In the genomic region with DNA sequence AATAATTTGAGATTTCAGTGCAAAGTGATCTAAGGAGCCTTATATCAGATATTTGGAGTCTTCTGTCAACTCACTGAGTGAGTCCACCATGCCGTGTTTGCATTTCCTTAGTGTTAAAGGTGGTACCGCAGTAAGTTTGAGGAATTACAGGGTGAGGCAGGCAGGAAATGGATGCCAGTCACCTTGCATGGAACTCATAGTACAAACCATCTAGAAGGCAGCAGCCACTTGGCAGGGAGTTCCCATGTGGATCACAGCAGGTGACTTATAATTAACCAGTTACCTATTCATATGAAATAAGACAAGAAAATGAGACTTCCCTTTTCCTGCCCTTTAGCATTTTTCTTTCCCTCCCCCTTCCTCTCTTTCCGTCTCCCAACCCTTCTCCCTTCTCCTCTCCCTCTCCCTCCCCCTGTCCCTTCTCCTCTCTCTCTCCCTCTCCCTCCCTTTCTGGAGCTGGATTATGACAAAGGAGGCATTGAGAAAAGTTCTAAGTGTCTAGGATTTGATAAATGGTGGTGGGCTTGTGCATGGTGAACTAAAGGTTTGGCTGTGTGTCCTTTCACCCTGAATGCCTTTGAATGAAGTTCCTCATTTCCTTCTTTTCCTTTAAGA, we compare ENCODE assay signal across 21 cellular contexts.
DNase-seq lines count a peak whose midpoint lies in the region; ATAC-seq and TF ChIP-seq lines count a peak whose summit lies in the region.
"Had no signal": no experiment of that assay in that cellular context is flagged by ENCODE, and none has a peak within 500 bp of the region (broad histone marks: within the 10 kb centered on the region; RNA-seq: fewer than 3 reads in every experiment).

No MANE protein-coding gene starts in this region.

- peaks cover 22% of the 10 kb centered on the region for H4K20me1 ChIP-seq in IMR-90 (ENCODE audit: insufficient read depth, low read length)
- H4K20me1 ChIP-seq: BLaER1 had no signal

- dilution Hi-C loops in IMR-90 (cut with HindIII; ENCODE audit: low sequenced_read_pairs, unreplicated experiment): no loop called here

- H4K8ac ChIP-seq in IMR-90 (ENCODE audit: low read depth in 2 of 2, low read length in 2 of 2): no peak overlapping the region

- H2AFZ ChIP-seq in IMR-90 (replicated peaks; ENCODE audit: low read length, poor library complexity): no peak overlapping the region
- H2AFZ ChIP-seq: PC-9 had no signal

- DNase-seq in COR-L47 (lab: John Stamatoyannopoulos, UW) (peak; percentile 29), IMR-90 (no peak), cerebellum (ENCODE audit: low spot score) (peak; percentile 45), left colon (no peak), GM10266 (ENCODE audit: extremely low spot score) (no peak), MG63 (no peak)
- DNase-seq in activated T-helper 2 cell treated with anti-CD3 and anti-CD28 coated beads, Interferon-gamma antibody, Interleukin-2, Interleukin-4, amounts not matched to agents 10 μg/mL and 5 μg/mL and 100 μg/mL, durations not matched to agents 14 hours and 24 hours and 36 hours (ENCODE audit: low spot score): no peak
- DNase-seq: CD4-positive, alpha-beta memory T cell; DMS79; NCI-H1092 treated with DMSO at 0.1 percent for 48 hours; NCI-H1694; NCI-H2081 treated with DMSO at 0.1 percent for 48 hours; NCI-H510A; NCI-H774; PC-9 had no signal

- 0 out of 2 replicates have a peak overlapping the region, but pooled peaks have one; percentile 37 for H3K14ac ChIP-seq in IMR-90 (replicated peaks; ENCODE audit: low read depth, low read length)

- intact Hi-C loops in IMR-90 (cut with micrococcal nuclease) (no loop called here), left colon (cut with DNase I, micrococcal nuclease) (no loop called here)
- intact Hi-C loops in activated T-helper 2 cell treated with anti-CD3 and anti-CD28 coated beads, Interferon-gamma antibody, Interleukin-2, Interleukin-4, amounts not matched to agents 10 μg/mL and 5 μg/mL and 100 μg/mL, durations not matched to agents 14 hours and 24 hours and 36 hours (cut with micrococcal nuclease): no loop called here

- no peak overlapping the region for H2AK5ac ChIP-seq in IMR-90 (ENCODE audit: low read depth, low read length)

- no peak overlapping the region for H3K4ac ChIP-seq in IMR-90 (ENCODE audit: low read depth, low read length)

- peak overlapping the region; percentile 24; the same call in 1 of the 2 replicates for H3K23ac ChIP-seq in IMR-90 (ENCODE audit: low read depth, low read length)

- H3K36me3 Mint-ChIP-seq in activated T-helper 2 cell treated with anti-CD3 and anti-CD28 coated beads, Interferon-gamma antibody, Interleukin-2, Interleukin-4, amounts not matched to agents 10 μg/mL and 5 μg/mL and 100 μg/mL, durations not matched to agents 14 hours and 24 hours and 36 hours (ENCODE audit: low read depth): peaks cover 32% of the 10 kb centered on the region

- peaks cover 27% of the 10 kb centered on the region for H3K9me1 ChIP-seq in IMR-90 (ENCODE audit: insufficient read depth, low read length)

- TF ChIP-seq CTCF in IMR-90 (conservative IDR thresholded peaks at IDR 0.05; ENCODE audit: low read depth, low read length) (no peak), GM10266 (IDR thresholded peaks at IDR 0.05; ENCODE audit: control insufficient read depth, insufficient read depth, low read depth, missing control alignments) (no peak)

- H2AK9ac ChIP-seq in IMR-90 (replicated peaks; ENCODE audit: low read depth, low read length, poor library complexity): no peak overlapping the region

- H3K56ac ChIP-seq in IMR-90 (ENCODE audit: extremely low read depth, insufficient read depth, low read length): no peak overlapping the region

- H2BK5ac ChIP-seq in IMR-90 (ENCODE audit: low read depth, low read length, poor library complexity, severe bottlenecking): no peak overlapping the region

- peak overlapping the region; percentile 21; the same call in 1 of the 2 replicates for H2BK20ac ChIP-seq in IMR-90 (ENCODE audit: low read depth, low read length)

- POLR2A ChIA-PET in IMR-90 (lab: Charles Lee; ENCODE audit: unreplicated experiment): no interaction called here

- no peak for TF ChIP-seq RAD21 in IMR-90 (IDR thresholded peaks at IDR 0.05; ENCODE audit: low read length)

- BruUV-seq in IMR-90 (replicated peaks; lab: Mats Ljungman, UMichigan): no TSS peak

- no peak overlapping the region for H3K4me2 ChIP-seq in IMR-90 (ENCODE audit: low read depth, low read length)
- H3K4me2 ChIP-seq: BLaER1, PC-9 had no signal

- H2BK120ac ChIP-seq in IMR-90 (ENCODE audit: low read depth, low read length): no peak overlapping the region

- no peak overlapping the region for H3K27ac Mint-ChIP-seq in activated T-helper 2 cell treated with anti-CD3 and anti-CD28 coated beads, Interferon-gamma antibody, Interleukin-2, Interleukin-4, amounts not matched to agents 10 μg/mL and 5 μg/mL and 100 μg/mL, durations not matched to agents 14 hours and 24 hours and 36 hours
- H3K27ac Mint-ChIP-seq: CD4-positive, alpha-beta memory T cell had no signal

- H3K36me3 ChIP-seq in IMR-90 (ENCODE audit: control insufficient read depth, insufficient read depth, low read length) (peaks cover 2% of the 10 kb centered on the region; the same call in 1 of the 2 replicates), MG63 (peaks cover 12% of the 10 kb centered on the region)

- H3K9me3 Mint-ChIP-seq in activated T-helper 2 cell treated with anti-CD3 and anti-CD28 coated beads, Interferon-gamma antibody, Interleukin-2, Interleukin-4, amounts not matched to agents 10 μg/mL and 5 μg/mL and 100 μg/mL, durations not matched to agents 14 hours and 24 hours and 36 hours: no peaks in the 10 kb centered on the region
- H3K9me3 Mint-ChIP-seq: CD4-positive, alpha-beta memory T cell; IgD-negative memory B cell had no signal

- peaks cover 39 to 71% of the 10 kb centered on the region in 2 experiments for H3K79me1 ChIP-seq in IMR-90 (ENCODE audit: low read depth in 1 of 2, low read length in 2 of 2)

- ATAC-seq in IMR-90 (ENCODE audit: low read depth) (no peak), left colon (peak; percentile 91)
- no peak for ATAC-seq in activated CD4-positive, CD25-positive, alpha-beta regulatory T cell treated with anti-CD3 and anti-CD28 coated beads, Interleukin-2, amount 50 U/mL, for 24 hours

- TF ChIP-seq POLR2A in IMR-90 (IDR thresholded peaks at IDR 0.05; ENCODE audit: low read depth, low read length): no peak

- H3K9me3 ChIP-seq in IMR-90 (ENCODE audit: control insufficient read depth, insufficient read depth, low read length) (no peaks in the 10 kb centered on the region), MG63 (no peaks in the 10 kb centered on the region)
- H3K9me3 ChIP-seq: HAP-1 had no signal

- no peak overlapping the region for H4K91ac ChIP-seq in IMR-90 (ENCODE audit: insufficient read depth, low read depth, low read length)

- no peak overlapping the region for H3K27ac ChIP-seq in IMR-90 (ENCODE audit: insufficient read depth, low read length)
- H3K27ac ChIP-seq: BLaER1, HL-60, PC-9, RWPE1 had no signal

- in situ Hi-C loops in IMR-90 (cut with MboI; ENCODE audit: low sequenced_read_pairs): no loop called here

- H3K27me3 ChIP-seq in IMR-90 (ENCODE audit: control insufficient read depth, insufficient read depth, low read length) (no peaks in the 10 kb centered on the region), MG63 (no peaks in the 10 kb centered on the region)
- H3K27me3 ChIP-seq: BLaER1 had no signal

- no CpG with 5 or more reads among the region's 3 CpGs for WGBS in IMR-90 (ENCODE audit: extremely low coverage in 2 of 2, insufficient read length in 1 of 2), 2 experiments

- no peaks in the 10 kb centered on the region for H3K27me3 Mint-ChIP-seq in activated T-helper 2 cell treated with anti-CD3 and anti-CD28 coated beads, Interferon-gamma antibody, Interleukin-2, Interleukin-4, amounts not matched to agents 10 μg/mL and 5 μg/mL and 100 μg/mL, durations not matched to agents 14 hours and 24 hours and 36 hours (ENCODE audit: low read depth)
- H3K27me3 Mint-ChIP-seq: CD4-positive, alpha-beta memory T cell; IgD-negative memory B cell had no signal

- H3K4me3 ChIP-seq in IMR-90 (ENCODE audit: insufficient read depth, low read depth, low read length): no peak overlapping the region
- H3K4me3 ChIP-seq in MG63: no peak overlapping the region
- H3K4me3 ChIP-seq: BLaER1, HAP-1, PC-9 had no signal

- CTCF ChIA-PET in IMR-90 (lab: Yijun Ruan, JAX): no interaction called here

- H3K9ac ChIP-seq in IMR-90 (ENCODE audit: low read depth, low read length): no peak overlapping the region
- H3K9ac ChIP-seq: BLaER1 had no signal

- H3K18ac ChIP-seq in IMR-90 (ENCODE audit: low read depth, low read length): no peak overlapping the region

- no peak overlapping the region for H3K4me3 Mint-ChIP-seq in activated T-helper 2 cell treated with anti-CD3 and anti-CD28 coated beads, Interferon-gamma antibody, Interleukin-2, Interleukin-4, amounts not matched to agents 10 μg/mL and 5 μg/mL and 100 μg/mL, durations not matched to agents 14 hours and 24 hours and 36 hours (ENCODE audit: low read depth)
- H3K4me3 Mint-ChIP-seq: CD4-positive, alpha-beta memory T cell had no signal

- H2BK15ac ChIP-seq in IMR-90 (ENCODE audit: low read depth, low read length): no peak overlapping the region

- no peak overlapping the region for H4K5ac ChIP-seq in IMR-90 (ENCODE audit: low read depth, low read length)

- H3K4me1 Mint-ChIP-seq in activated T-helper 2 cell treated with anti-CD3 and anti-CD28 coated beads, Interferon-gamma antibody, Interleukin-2, Interleukin-4, amounts not matched to agents 10 μg/mL and 5 μg/mL and 100 μg/mL, durations not matched to agents 14 hours and 24 hours and 36 hours (ENCODE audit: low read depth): no peaks in the 10 kb centered on the region

- H3K4me1 ChIP-seq in IMR-90 (ENCODE audit: control insufficient read depth, insufficient read depth, low read length): peaks cover 7% of the 10 kb centered on the region; the same call in 1 of the 2 replicates

TF ChIP-seq in IMR-90, 13 proteins besides CTCF, POLR2A, EP300 and RAD21 (continues in another document):
- TF ChIP-seq MXI1 (IDR thresholded peaks at IDR 0.05; ENCODE audit: borderline replicate concordance, low read depth, low read length) (no peak), RCOR1 (IDR thresholded peaks at IDR 0.05; ENCODE audit: insufficient replicate concordance, low read length) (no peak), CHD1 (IDR thresholded peaks at IDR 0.05; ENCODE audit: low read depth, low read length) (no peak), MAZ (IDR thresholded peaks at IDR 0.05; ENCODE audit: borderline replicate concordance, low read depth, low read length) (no peak), RFX5 (IDR thresholded peaks at IDR 0.05; ENCODE audit: low read depth, low read length) (no peak), BHLHE40 (IDR thresholded peaks at IDR 0.05; ENCODE audit: low read depth, low read length) (no peak), FOS (IDR thresholded peaks at IDR 0.05; ENCODE audit: low read depth, low read length) (no peak)
- TF ChIP-seq, protein P1, sequence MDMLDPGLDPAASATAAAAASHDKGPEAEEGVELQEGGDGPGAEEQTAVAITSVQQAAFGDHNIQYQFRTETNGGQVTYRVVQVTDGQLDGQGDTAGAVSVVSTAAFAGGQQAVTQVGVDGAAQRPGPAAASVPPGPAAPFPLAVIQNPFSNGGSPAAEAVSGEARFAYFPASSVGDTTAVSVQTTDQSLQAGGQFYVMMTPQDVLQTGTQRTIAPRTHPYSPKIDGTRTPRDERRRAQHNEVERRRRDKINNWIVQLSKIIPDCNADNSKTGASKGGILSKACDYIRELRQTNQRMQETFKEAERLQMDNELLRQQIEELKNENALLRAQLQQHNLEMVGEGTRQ (IDR thresholded peaks at IDR 0.05; ENCODE audit: low read depth, low read length): no peak

Comparison
In these comparisons a context has a peak if more than half of its experiments do, and no peak if none do; other contexts are left out.
1. DNase-seq: peak in COR-L47 (single experiment) and cerebellum (single experiment); none in IMR-90 (single experiment), left colon (0 of 2), GM10266 (single experiment), MG63 (single experiment) and activated T-helper 2 cell treated with anti-CD3 and anti-CD28 coated beads, Interferon-gamma antibody, Interleukin-2, Interleukin-4, amounts not matched to agents 10 μg/mL and 5 μg/mL and 100 μg/mL, durations not matched to agents 14 hours and 24 hours and 36 hours (single experiment).